ENCODE assay signal across 12 cellular contexts in the genomic region with DNA sequence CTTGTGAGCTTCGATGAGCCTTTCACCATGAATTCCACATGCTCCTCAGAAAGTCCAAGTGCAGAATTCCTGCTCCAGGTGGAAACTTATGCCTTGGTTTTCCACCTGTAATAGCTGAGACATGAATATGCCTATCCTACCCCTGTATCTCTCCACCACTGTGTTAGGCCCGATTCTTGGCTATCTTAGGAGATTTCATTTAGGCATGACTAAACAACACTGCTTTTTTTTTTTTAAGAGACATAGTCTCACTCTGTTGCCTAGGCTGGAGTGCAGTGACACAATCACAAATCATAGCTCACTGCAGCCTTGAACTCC. TPM values are rescaled to one million over a fixed set of nuclear protein-coding genes. Genes with fewer than 3 reads are reported as not detected.
DNase-seq lines count a peak whose midpoint lies in the region; ATAC-seq, FAIRE-seq and TF ChIP-seq lines count a peak whose summit lies in the region.
"Had no signal": no experiment of that assay in that cellular context is flagged by ENCODE, and none has a peak within 500 bp of the region (broad histone marks: within the 10 kb centered on the region; RNA-seq: fewer than 3 reads in every experiment).

No MANE protein-coding gene starts in this region.

- no peaks in the 10 kb centered on the region for H3K27me3 Mint-ChIP-seq in immature natural killer cell (ENCODE audit: low read depth in 3 of 3)
- H3K27me3 Mint-ChIP-seq: B cell; CD4-positive, CD25-positive, alpha-beta regulatory T cell had no signal

- no peak overlapping the region for H2BK20ac ChIP-seq in IMR-90 (ENCODE audit: low read depth, low read length)

- no peak overlapping the region for H3K18ac ChIP-seq in IMR-90 (ENCODE audit: low read depth, low read length)

- no peak overlapping the region for H4K5ac ChIP-seq in IMR-90 (ENCODE audit: low read depth, low read length)

- TF ChIP-seq POLR2A in HepG2 (IDR thresholded peaks at IDR 0.05; ENCODE audit: insufficient read depth in 1 of 2, low read depth in 2 of 2, low read length in 2 of 2) (no peak), right lobe of liver (IDR thresholded peaks at IDR 0.05) (no peak), IMR-90 (IDR thresholded peaks at IDR 0.05; ENCODE audit: low read depth, low read length) (no peak)

- in situ Hi-C loops in HepG2 (cut with HindIII; ENCODE audit: extremely low pct_ligation_motif_present, low pct_unique_long_range_greater_than_20kb) = no loop called here
- in situ Hi-C loops in IMR-90 (cut with MboI; ENCODE audit: low sequenced_read_pairs) = no loop called here

- peaks cover 11 to 52% of the 10 kb centered on the region in 2 experiments for H3K36me3 ChIP-seq in HepG2 (replicated peaks in 1 of 2; ENCODE audit: control insufficient read depth in 1 of 2, insufficient read depth in 2 of 2, low read length in 2 of 2)
- no peaks in the 10 kb centered on the region for H3K36me3 ChIP-seq in right lobe of liver
- H3K36me3 ChIP-seq in IMR-90 (ENCODE audit: control insufficient read depth, insufficient read depth, low read length) = peaks cover 11% of the 10 kb centered on the region

- H2BK5ac ChIP-seq in IMR-90 (ENCODE audit: low read depth, low read length, poor library complexity, severe bottlenecking) = peak overlapping the region; percentile 14

- peak overlapping the region; percentile 47 for H2BK120ac ChIP-seq in IMR-90 (ENCODE audit: low read depth, low read length)

- no peak for FAIRE-seq in HepG2 (lab: Jason Lieb, UNC)

- H3K27ac ChIP-seq in HepG2 (ENCODE audit: extremely low read length, insufficient read depth, low read length) = peak overlapping the region; percentile 5
- H3K27ac ChIP-seq in right lobe of liver = no peak overlapping the region
- peak overlapping the region; percentile 29; the same call in 1 of the 2 replicates for H3K27ac ChIP-seq in IMR-90 (ENCODE audit: insufficient read depth, low read length)
- no peak overlapping the region for H3K27ac ChIP-seq in VCaP

- peaks cover 6% of the 10 kb centered on the region for H3K79me2 ChIP-seq in HepG2 (ENCODE audit: insufficient read depth, low read length)

- DNase-seq in HepG2 (ENCODE audit: low spot score) (no peak), right lobe of liver (no peak), IMR-90 (no peak), immature natural killer cell (no peak), DMS53 treated with DMSO at 0.1 percent for 48 hours (lab: John Stamatoyannopoulos, UW; ENCODE audit: unreplicated experiment) (no peak)
- DNase-seq in activated naive CD4-positive, alpha-beta T cell treated with anti-CD3 and anti-CD28 coated beads, Interleukin-2, amount 50 U/mL, for 72 hours (ENCODE audit: low spot score in 2 of 2) = no peak
- DNase-seq: NCI-H1930, NCI-H226 had no signal

- H4K91ac ChIP-seq in IMR-90 (ENCODE audit: insufficient read depth, low read depth, low read length) = 0 out of 2 replicates have a peak overlapping the region, but pooled peaks have one; percentile 51

- H3K9me1 ChIP-seq in IMR-90 (ENCODE audit: insufficient read depth, low read length) = peaks cover 17% of the 10 kb centered on the region

- no peak overlapping the region; a peak in 1 of 4 replicates for H4K8ac ChIP-seq in IMR-90 (ENCODE audit: low read depth in 2 of 2, low read length in 2 of 2)

- no peak overlapping the region for H2AK9ac ChIP-seq in IMR-90 (replicated peaks; ENCODE audit: low read depth, low read length, poor library complexity)

- no peak overlapping the region for H3K4me3 Mint-ChIP-seq in immature natural killer cell
- H3K4me3 Mint-ChIP-seq: B cell had no signal

- ATAC-seq in HepG2 = peak; percentile 23; the same call in 2 of the 3 replicates
- ATAC-seq in right lobe of liver = no peak
- ATAC-seq in IMR-90 (ENCODE audit: low read depth) = no peak
- ATAC-seq in GM21390 (IDR thresholded peaks at IDR 0.05; ENCODE audit: unreplicated experiment) = no peak
- no peak for ATAC-seq in activated naive CD4-positive, alpha-beta T cell treated with anti-CD3 and anti-CD28 coated beads, Interleukin-2, amount 50 U/mL, for 72 hours

- WGBS in HepG2 (ENCODE audit: low lambda C conversion rate) = 81% methylated on average over 2 of the region's 2 CpGs
- 100% methylated on average over 2 of the region's 2 CpGs for WGBS in right lobe of liver (ENCODE audit: insufficient coverage, low coverage, low lambda C conversion rate, missing lambda C conversion rate)
- WGBS in IMR-90 (ENCODE audit: extremely low coverage in 2 of 2, insufficient read length in 1 of 2), 2 experiments = 100% methylated on average over 2 of the region's 2 CpGs; no CpG with 5 or more reads in 1 of the 2 experiments

- H3K9me3 ChIP-seq in HepG2 (ENCODE audit: low read length) (no peaks in the 10 kb centered on the region), right lobe of liver (no peaks in the 10 kb centered on the region), IMR-90 (ENCODE audit: control insufficient read depth, insufficient read depth, low read length) (no peaks in the 10 kb centered on the region)

- H2AFZ ChIP-seq in HepG2 (ENCODE audit: low read length) = no peak overlapping the region
- no peak overlapping the region for H2AFZ ChIP-seq in IMR-90 (replicated peaks; ENCODE audit: low read length, poor library complexity)

- peak overlapping the region; percentile 60; the same call in 1 of the 2 replicates for H3K4ac ChIP-seq in IMR-90 (ENCODE audit: low read depth, low read length)

- no peak overlapping the region for H2AK5ac ChIP-seq in IMR-90 (ENCODE audit: low read depth, low read length)

- H3K9me3 Mint-ChIP-seq in immature natural killer cell = no peaks in the 10 kb centered on the region
- no peaks in the 10 kb centered on the region for H3K9me3 Mint-ChIP-seq in activated naive CD4-positive, alpha-beta T cell treated with anti-CD3 and anti-CD28 coated beads, Interleukin-2, amount 50 U/mL, for 72 hours
- H3K9me3 Mint-ChIP-seq: CD4-positive, CD25-positive, alpha-beta regulatory T cell had no signal

- TF ChIP-seq RAD21 in HepG2 (CRISPR knock-in tag; IDR thresholded peaks at IDR 0.05) (no peak), IMR-90 (IDR thresholded peaks at IDR 0.05; ENCODE audit: low read length) (no peak)

- TF ChIP-seq EP300 in HepG2 (IDR thresholded peaks at IDR 0.05; ENCODE audit: low read depth in 2 of 2, low read length in 2 of 2) (no peak), HepG2 (CRISPR knock-in tag; IDR thresholded peaks at IDR 0.05; ENCODE audit: borderline replicate concordance) (no peak)

- no peaks in the 10 kb centered on the region for H3K4me1 Mint-ChIP-seq in immature natural killer cell
- H3K4me1 Mint-ChIP-seq: B cell had no signal

- H3K4me3 ChIP-seq in HepG2 (replicated peaks in 1 of 3; ENCODE audit: insufficient read depth in 1 of 3, low read depth in 2 of 3, low read length in 3 of 3) (no peak overlapping the region), right lobe of liver (no peak overlapping the region), IMR-90 (ENCODE audit: insufficient read depth, low read depth, low read length) (no peak overlapping the region)

- H3K79me1 ChIP-seq in IMR-90 (ENCODE audit: low read depth in 1 of 2, low read length in 2 of 2) = peaks cover 22 to 43% of the 10 kb centered on the region in 2 experiments

- CTCF ChIA-PET in HepG2 (lab: Yijun Ruan, JAX; ENCODE audit: low intra/inter-chr PET ratio, low total read pairs) (interaction anchor here (1.6 kb wide), 1 partner anchor 75 kb away, joined by 4 read pairs; no protein-coding TSS in a partner anchor), IMR-90 (lab: Yijun Ruan, JAX) (interaction anchor here (0.7 to 1.6 kb wide), 3 partner anchors 21 to 59 kb away, joined by 3 to 6 read pairs (median 3); no protein-coding TSS in a partner anchor)

- H3K4me1 ChIP-seq in HepG2 (ENCODE audit: insufficient read depth, low read length) (peaks cover 42% of the 10 kb centered on the region), right lobe of liver (peaks cover 0 to 4% (median 0%) of the 10 kb centered on the region in 4 donors), IMR-90 (ENCODE audit: control insufficient read depth, insufficient read depth, low read length) (peaks cover 18% of the 10 kb centered on the region)

- intact Hi-C loops in HepG2 (cut with micrococcal nuclease; ENCODE audit: unreplicated experiment) = loop anchor here (5.0 kb wide), 2 partner anchors 55 to 150 kb away; no protein-coding TSS in a partner anchor
- intact Hi-C loops in right lobe of liver (cut with DNase I) = no loop called here
- intact Hi-C loops in IMR-90 (cut with micrococcal nuclease) = no loop called here

- no peak overlapping the region for H3K14ac ChIP-seq in IMR-90 (replicated peaks; ENCODE audit: low read depth, low read length)

- dilution Hi-C loops in IMR-90 (cut with HindIII; ENCODE audit: low sequenced_read_pairs, unreplicated experiment) = no loop called here

- H3K23ac ChIP-seq in IMR-90 (ENCODE audit: low read depth, low read length) = no peak overlapping the region

- 0 out of 3 replicates have a peak overlapping the region, but pooled peaks have one; percentile 11 for H2BK15ac ChIP-seq in IMR-90 (ENCODE audit: low read depth, low read length)

- H4K20me1 ChIP-seq in HepG2 (ENCODE audit: insufficient read depth, low read length) = no peaks in the 10 kb centered on the region
- no peaks in the 10 kb centered on the region for H4K20me1 ChIP-seq in IMR-90 (ENCODE audit: insufficient read depth, low read length)

- no peak overlapping the region for H3K9ac ChIP-seq in HepG2 (ENCODE audit: insufficient read depth, low read depth, low read length)
- H3K9ac ChIP-seq in IMR-90 (ENCODE audit: low read depth, low read length) = no peak overlapping the region

- H3K27me3 ChIP-seq in HepG2 (ENCODE audit: control insufficient read depth in 1 of 2, insufficient read depth in 2 of 2, low read length in 2 of 2) = no peaks in the 10 kb centered on the region
- no peaks in the 10 kb centered on the region for H3K27me3 ChIP-seq in right lobe of liver
- H3K27me3 ChIP-seq in IMR-90 (ENCODE audit: control insufficient read depth, insufficient read depth, low read length) = no peaks in the 10 kb centered on the region

- BruUV-seq in HepG2 (replicated peaks; lab: Mats Ljungman, UMichigan) = no TSS peak
- no TSS peak for BruUV-seq in IMR-90 (replicated peaks; lab: Mats Ljungman, UMichigan)

- H3K4me2 ChIP-seq in HepG2 (ENCODE audit: low read depth, low read length) (no peak overlapping the region), IMR-90 (ENCODE audit: low read depth, low read length) (no peak overlapping the region)

- peaks cover 14 to 32% (median 26%) of the 10 kb centered on the region in 3 donors for H3K36me3 Mint-ChIP-seq in immature natural killer cell
- H3K36me3 Mint-ChIP-seq in activated naive CD4-positive, alpha-beta T cell treated with anti-CD3 and anti-CD28 coated beads, Interleukin-2, amount 50 U/mL, for 72 hours = peaks cover 34 to 63% of the 10 kb centered on the region in 2 donors

- POLR2A ChIA-PET in HepG2 (lab: Yijun Ruan, JAX) (interaction anchor here (0.8 to 2.1 kb wide), 3 partner anchors 10 to 67 kb away, joined by 3 to 12 read pairs (median 7); no protein-coding TSS in a partner anchor), IMR-90 (lab: Charles Lee; ENCODE audit: unreplicated experiment) (no interaction called here)

- TF ChIP-seq CTCF in HepG2 (CRISPR knock-in tag; IDR thresholded peaks at IDR 0.05) (no peak), right lobe of liver (IDR thresholded peaks at IDR 0.05) (no peak), IMR-90 (conservative IDR thresholded peaks at IDR 0.05; ENCODE audit: low read depth, low read length) (no peak), VCaP (conservative IDR thresholded peaks at IDR 0.05) (peak; percentile 26; the same call in 1 of the 2 replicates)

- no peak overlapping the region for H3K27ac Mint-ChIP-seq in immature natural killer cell
- H3K27ac Mint-ChIP-seq in activated naive CD4-positive, alpha-beta T cell treated with anti-CD3 and anti-CD28 coated beads, Interleukin-2, amount 50 U/mL, for 72 hours = no peak overlapping the region
- H3K27ac Mint-ChIP-seq: B cell; CD4-positive, CD25-positive, alpha-beta regulatory T cell had no signal

- no peak overlapping the region for H3K56ac ChIP-seq in IMR-90 (ENCODE audit: extremely low read depth, insufficient read depth, low read length)

RNA-seq across cellular contexts. Expression of a gene that starts 57.2 kb away (rescaled TPM):
- 30.7 and 46.3 TPM in 2 replicates for total RNA-seq in HepG2 (2016; rRNA removed; fragmentation: Illumina TruSeq; extraction: Trizol)
- 4.3 and 4.9 TPM in 2 replicates for total RNA-seq in HepG2 (2016; cell fraction: cytosol; rRNA removed; fragmentation: Illumina TruSeq; extraction: Trizol; ENCODE audit: low read depth)
- 31.3 and 48.9 TPM in 2 replicates for total RNA-seq in HepG2 (2016; cell fraction: insoluble cytoplasmic fraction; rRNA removed; fragmentation: Illumina TruSeq; extraction: Trizol)
- total RNA-seq in HepG2 (2016; cell fraction: membrane; rRNA removed; fragmentation: Illumina TruSeq; extraction: Trizol) = 10.3 and 10.6 TPM in 2 replicates
- total RNA-seq in HepG2 (2016; cell fraction: nucleus; rRNA removed; fragmentation: Illumina TruSeq; extraction: Trizol) = 33.8 and 35.6 TPM in 2 replicates
- 10.4 and 15.1 TPM in 2 replicates for polyA plus RNA-seq in HepG2 (2011; rRNA removed)
- polyA plus RNA-seq in HepG2 (2011; cell fraction: cytosol; rRNA removed) = 10.6 and 12.1 TPM in 2 replicates
- 14.6 and 15.9 TPM in 2 replicates for polyA plus RNA-seq in HepG2 (2011; cell fraction: nucleus; rRNA removed)
- polyA plus RNA-seq in HepG2 (2012) = 9.7 and 17.7 TPM in 2 replicates
- polyA plus RNA-seq in HepG2 (2016; cell fraction: cytosol; fragmentation: Illumina TruSeq; extraction: Trizol; ENCODE audit: low read depth) = 0.87 and 1.1 TPM in 2 replicates
- polyA plus RNA-seq in HepG2 (2016; cell fraction: insoluble cytoplasmic fraction; fragmentation: Illumina TruSeq; extraction: Trizol; ENCODE audit: low read depth) = 41.4 and 43.6 TPM in 2 replicates
- polyA plus RNA-seq in HepG2 (2016; cell fraction: membrane; fragmentation: Illumina TruSeq; extraction: Trizol; ENCODE audit: low read depth) = 3.0 and 3.9 TPM in 2 replicates
- polyA plus RNA-seq in HepG2 (2016; cell fraction: nucleus; fragmentation: Illumina TruSeq; extraction: Trizol; ENCODE audit: insufficient read depth, low read depth) = 40.5 and 41.8 TPM in 2 replicates
- 50.3 and 124 TPM in 2 replicates for polyA minus RNA-seq in HepG2 (2011; rRNA and poly(A)+ RNA removed; ENCODE audit: low replicate concordance)
- polyA minus RNA-seq in HepG2 (2011; cell fraction: cytosol; rRNA and poly(A)+ RNA removed) = 9.1 and 16.4 TPM in 2 replicates
- 27.6 and 33.7 TPM in 2 replicates for polyA minus RNA-seq in HepG2 (2011; cell fraction: nucleus; rRNA and poly(A)+ RNA removed)
- 1 to 10 TPM; 2.7 to 4.8 (median 4.2) TPM for total RNA-seq in right lobe of liver
- total RNA-seq in IMR-90 (2012; rRNA removed) = 25.8 and 31.7 TPM in 2 replicates
- polyA plus RNA-seq in IMR-90 (2012; rRNA removed) = 24.6 and 25.6 TPM in 2 replicates
- polyA plus RNA-seq in IMR-90 (2012; cell fraction: cytosol; rRNA removed) = 7.0 and 13.1 TPM in 2 replicates
- polyA plus RNA-seq in IMR-90 (2012; cell fraction: nucleus; rRNA removed; ENCODE audit: low replicate concordance) = 7.8 and 11.2 TPM in 2 replicates
- polyA plus RNA-seq in immature natural killer cell = 1 to 10 TPM; 3.5 to 7.9 (median 5.7) TPM
- 100 to 1,000 TPM; 129 to 205 TPM for total RNA-seq in activated naive CD4-positive, alpha-beta T cell treated with anti-CD3 and anti-CD28 coated beads, Interleukin-2, amount 50 U/mL, for 72 hours

RNA-seq across cellular contexts. Expression of a gene that starts 59.8 kb away (rescaled TPM):
- total RNA-seq in HepG2 (2016; rRNA removed; fragmentation: Illumina TruSeq; extraction: Trizol) (1.7 and 2.5 TPM in 2 replicates), right lobe of liver (under 1 TPM; 0.15 to 0.87 (median 0.67) TPM), IMR-90 (2012; rRNA removed) (under 0.01 TPM in 1 of 2 replicates, not detected in the other)
- 0.88 and 1.4 TPM in 2 replicates for total RNA-seq in HepG2 (2016; cell fraction: cytosol; rRNA removed; fragmentation: Illumina TruSeq; extraction: Trizol; ENCODE audit: low read depth)
- total RNA-seq in HepG2 (2016; cell fraction: insoluble cytoplasmic fraction; rRNA removed; fragmentation: Illumina TruSeq; extraction: Trizol) = 1.4 and 2.6 TPM in 2 replicates
- total RNA-seq in HepG2 (2016; cell fraction: membrane; rRNA removed; fragmentation: Illumina TruSeq; extraction: Trizol) = 2.3 TPM in 2 replicates
- 3.7 and 5.0 TPM in 2 replicates for total RNA-seq in HepG2 (2016; cell fraction: nucleus; rRNA removed; fragmentation: Illumina TruSeq; extraction: Trizol)
- polyA plus RNA-seq in HepG2 (2011; rRNA removed) (24.2 and 50.0 TPM in 2 replicates), IMR-90 (2012; rRNA removed) (0.03 and 0.06 TPM in 2 replicates), immature natural killer cell (1 to 10 TPM; 1.9 to 3.7 (median 2.2) TPM)
- 42.2 and 59.6 TPM in 2 replicates for polyA plus RNA-seq in HepG2 (2011; cell fraction: cytosol; rRNA removed)
- 73.6 and 81.5 TPM in 2 replicates for polyA plus RNA-seq in HepG2 (2011; cell fraction: nucleus; rRNA removed)
- polyA plus RNA-seq in HepG2 (2012) = 49.0 and 72.5 TPM in 2 replicates
- polyA plus RNA-seq in HepG2 (2016; cell fraction: cytosol; fragmentation: Illumina TruSeq; extraction: Trizol; ENCODE audit: low read depth) = 0.94 and 1.3 TPM in 2 replicates
- polyA plus RNA-seq in HepG2 (2016; cell fraction: insoluble cytoplasmic fraction; fragmentation: Illumina TruSeq; extraction: Trizol; ENCODE audit: low read depth) = 2.5 TPM in 2 replicates
- 1.7 and 2.2 TPM in 2 replicates for polyA plus RNA-seq in HepG2 (2016; cell fraction: membrane; fragmentation: Illumina TruSeq; extraction: Trizol; ENCODE audit: low read depth)
- polyA plus RNA-seq in HepG2 (2016; cell fraction: nucleus; fragmentation: Illumina TruSeq; extraction: Trizol; ENCODE audit: insufficient read depth, low read depth) = 3.0 and 5.1 TPM in 2 replicates
- polyA minus RNA-seq in HepG2 (2011; rRNA and poly(A)+ RNA removed; ENCODE audit: low replicate concordance) = 35.1 TPM in 1 of 2 replicates, not detected in the other
- 18.6 and 43.5 TPM in 2 replicates for polyA minus RNA-seq in HepG2 (2011; cell fraction: cytosol; rRNA and poly(A)+ RNA removed)
- polyA minus RNA-seq in HepG2 (2011; cell fraction: nucleus; rRNA and poly(A)+ RNA removed) = 33.3 and 45.4 TPM in 2 replicates
- 0.05 and 0.09 TPM in 2 replicates for polyA plus RNA-seq in IMR-90 (2012; cell fraction: cytosol; rRNA removed)
- polyA plus RNA-seq in IMR-90 (2012; cell fraction: nucleus; rRNA removed; ENCODE audit: low replicate concordance) = 0.05 and 0.07 TPM in 2 replicates
- under 1 TPM; 0.35 to 0.61 TPM for total RNA-seq in activated naive CD4-positive, alpha-beta T cell treated with anti-CD3 and anti-CD28 coated beads, Interleukin-2, amount 50 U/mL, for 72 hours

Comparison
In these comparisons a context has a peak if more than half of its experiments do, and no peak if none do; other contexts are left out.
1. H3K27ac ChIP-seq: peak in HepG2 (single experiment) and IMR-90 (single experiment); none in right lobe of liver (0 of 3) and VCaP (single experiment).